32 cellular contexts compared by ENCODE assay signal in genomic region chr2:39361511-39361910, GRCh38.
"Had no signal": no experiment of that assay in that cellular context is flagged by ENCODE, and none has a peak within 500 bp of the region (broad histone marks: within the 10 kb centered on the region; RNA-seq: fewer than 3 reads in every experiment).

No MANE protein-coding gene starts in this region.

- H3K4me3 Mint-ChIP-seq: activated CD4-positive, alpha-beta T cell treated with anti-CD3 and anti-CD28 coated beads, Interleukin-2, amount 10 ng/mL, durations not matched to agents 7 days and 5 days; activated CD8-positive, alpha-beta T cell treated with anti-CD3 and anti-CD28 coated beads for 36 hours; activated naive CD8-positive, alpha-beta T cell; activated T-cell treated with anti-CD3 and anti-CD28 coated beads, Interleukin-2, amount 50 U/mL, for 4 hours; activated T-helper 17 cell treated with anti-CD3 and anti-CD28 coated beads, Interleukin-2, amount 50 U/mL, for 72 hours; central memory CD8-positive, alpha-beta T cell; T-helper 17 cell; T-helper 2 cell treated with Interferon-gamma antibody and Interleukin-4, amounts not matched to agents 5 μg/mL and 100 μg/mL, for 36 hours had no signal

- DNase-seq: activated CD4-positive, alpha-beta T cell treated with anti-CD3 and anti-CD28 coated beads for 1 hour; activated CD4-positive, alpha-beta T cell treated with anti-CD3 and anti-CD28 coated beads for 4 hours; activated CD4-positive, alpha-beta T cell treated with anti-CD3 and anti-CD28 coated beads, Interleukin-2, amount 10 ng/mL, durations not matched to agents 7 days and 5 days; activated CD4-positive, alpha-beta T cell treated with anti-CD3 and anti-CD28 coated beads, Interleukin-2, amount 50 U/mL, for 4 hours; activated CD8-positive, alpha-beta memory T cell treated with anti-CD3 and anti-CD28 coated beads for 24 hours; activated CD8-positive, alpha-beta T cell treated with anti-CD3 and anti-CD28 coated beads for 36 hours; activated effector memory CD4-positive, alpha-beta T cell treated with Interleukin-2 at 50 U/mL for 16 hours; activated gamma-delta T cell treated with Interleukin-2 at 50 U/mL for 16 hours; activated naive CD4-positive, alpha-beta T cell treated with anti-CD3 and anti-CD28 coated beads, Interleukin-2, amount 50 U/mL, for 16 hours; activated naive CD4-positive, alpha-beta T cell treated with Interleukin-2 at 50 U/mL for 16 hours; activated T-cell treated with anti-CD3 and anti-CD28 coated beads, Interleukin-2, amount 50 U/mL, for 4 hours; amniotic stem cell; anterior cingulate cortex; brain microvascular endothelial cell; cortex of kidney; dermis blood vessel endothelial cell; effector CD8-positive, alpha-beta T cell; erythroblast; foreskin keratinocyte; heart right ventricle; T-helper 1 cell; T-helper 17 cell; T1000 had no signal

- H3K36me3 ChIP-seq: esophagus muscularis mucosa, gastroesophageal sphincter had no signal

- H3K27me3 Mint-ChIP-seq: activated CD4-positive, alpha-beta T cell treated with anti-CD3 and anti-CD28 coated beads, Interleukin-2, amount 10 ng/mL, durations not matched to agents 7 days and 5 days; activated CD8-positive, alpha-beta T cell treated with anti-CD3 and anti-CD28 coated beads for 36 hours; activated naive CD8-positive, alpha-beta T cell; activated T-helper 17 cell treated with anti-CD3 and anti-CD28 coated beads, Interleukin-2, amount 50 U/mL, for 72 hours; central memory CD8-positive, alpha-beta T cell; T-helper 17 cell had no signal

- H3K4me1 ChIP-seq: foreskin keratinocyte had no signal

- H2AFZ ChIP-seq: hepatocyte had no signal

- ATAC-seq: activated CD8-positive, alpha-beta T cell treated with anti-CD3 and anti-CD28 coated beads for 36 hours; activated T-cell treated with anti-CD3 and anti-CD28 coated beads, Interleukin-2, amount 50 U/mL, for 4 hours; activated T-helper 17 cell treated with anti-CD3 and anti-CD28 coated beads, Interleukin-2, amount 50 U/mL, for 72 hours; foreskin keratinocyte; gastroesophageal sphincter; heart right ventricle; T-helper 17 cell had no signal

- H3K27ac Mint-ChIP-seq: activated CD8-positive, alpha-beta T cell treated with anti-CD3 and anti-CD28 coated beads for 36 hours; activated naive CD8-positive, alpha-beta T cell; activated T-helper 17 cell treated with anti-CD3 and anti-CD28 coated beads, Interleukin-2, amount 50 U/mL, for 72 hours; T-helper 17 cell; T-helper 2 cell treated with Interferon-gamma antibody and Interleukin-4, amounts not matched to agents 5 μg/mL and 100 μg/mL, for 36 hours had no signal

- H3K4me1 Mint-ChIP-seq: activated CD4-positive, alpha-beta T cell treated with anti-CD3 and anti-CD28 coated beads, Interleukin-2, amount 10 ng/mL, durations not matched to agents 7 days and 5 days; activated T-helper 17 cell treated with anti-CD3 and anti-CD28 coated beads, Interleukin-2, amount 50 U/mL, for 72 hours; central memory CD8-positive, alpha-beta T cell; T-helper 17 cell had no signal

- FAIRE-seq: astrocyte, bronchial epithelial cell had no signal

- H3K27me3 ChIP-seq: brain microvascular endothelial cell, esophagus muscularis mucosa, foreskin keratinocyte, gastroesophageal sphincter, heart right ventricle, hepatocyte had no signal

- H3K27ac ChIP-seq: brain microvascular endothelial cell, esophagus muscularis mucosa, foreskin keratinocyte, gastroesophageal sphincter, heart right ventricle, hepatocyte had no signal

- H3K4me3 ChIP-seq: esophagus muscularis mucosa, gastroesophageal sphincter, heart right ventricle, hepatocyte had no signal

- H3K4me2 ChIP-seq: hepatocyte had no signal
